1 cellular context compared by ENCODE assay signal in genomic region chr20:36632487-36633284, GRCh38.
TF ChIP-seq lines count a peak whose summit lies in the region.

No MANE protein-coding gene starts in this region.

TF ChIP-seq in HEK293T, 16 proteins besides CTCF, POLR2A, EP300 and RAD21 (continued from another document):
- TF ChIP-seq HDGF (IDR thresholded peaks at IDR 0.05; ENCODE audit: borderline replicate concordance) (no peak), BHLHE40 (IDR thresholded peaks at IDR 0.05; ENCODE audit: borderline replicate concordance) (no peak), FOXK2 (IDR thresholded peaks at IDR 0.05) (no peak), SP1 (IDR thresholded peaks at IDR 0.05) (no peak), FOXM1 (IDR thresholded peaks at IDR 0.05; ENCODE audit: borderline replicate concordance) (no peak)
- TF ChIP-seq, protein P1, sequence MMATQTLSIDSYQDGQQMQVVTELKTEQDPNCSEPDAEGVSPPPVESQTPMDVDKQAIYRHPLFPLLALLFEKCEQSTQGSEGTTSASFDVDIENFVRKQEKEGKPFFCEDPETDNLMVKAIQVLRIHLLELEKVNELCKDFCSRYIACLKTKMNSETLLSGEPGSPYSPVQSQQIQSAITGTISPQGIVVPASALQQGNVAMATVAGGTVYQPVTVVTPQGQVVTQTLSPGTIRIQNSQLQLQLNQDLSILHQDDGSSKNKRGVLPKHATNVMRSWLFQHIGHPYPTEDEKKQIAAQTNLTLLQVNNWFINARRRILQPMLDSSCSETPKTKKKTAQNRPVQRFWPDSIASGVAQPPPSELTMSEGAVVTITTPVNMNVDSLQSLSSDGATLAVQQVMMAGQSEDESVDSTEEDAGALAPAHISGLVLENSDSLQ (IDR thresholded peaks at IDR 0.05) = no peak
